8 cellular contexts compared by ENCODE assay signal in genomic region chr2:199911052-199911876, GRCh38. TPM values are rescaled to one million over a fixed set of nuclear protein-coding genes. Genes with fewer than 3 reads are reported as not detected.
DNase-seq lines count a peak whose midpoint lies in the region; ATAC-seq and TF ChIP-seq lines count a peak whose summit lies in the region.

C2orf69 (plus strand) TSS chr2:199911293; CDS start chr2:199911439, 146 bp downstream.

- peaks cover 0 to 7% (median 0%) of the 10 kb centered on the region in 3 donors for H3K36me3 ChIP-seq in Peyer's patch
- peaks cover 0 to 5% (median 3%) of the 10 kb centered on the region in 4 donors for H3K36me3 ChIP-seq in esophagus muscularis mucosa
- no peaks in the 10 kb centered on the region for H3K36me3 ChIP-seq in muscle layer of duodenum (ENCODE audit: control insufficient read depth in 1 of 2, insufficient read depth in 2 of 2, low read length in 2 of 2)

- TF ChIP-seq POLR2A in Peyer's patch (IDR thresholded peaks at IDR 0.05) (peak; percentile 77 to 86), esophagus muscularis mucosa (IDR thresholded peaks at IDR 0.05; ENCODE audit: low read depth) (peak; percentile 73)

- peak; percentile 99 for DNase-seq in DMS53 (lab: John Stamatoyannopoulos, UW)
- DNase-seq in KG1 (lab: John Stamatoyannopoulos, UW), result peak; percentile 94
- DNase-seq in Peyer's patch, result peak; percentile 97 to 98 (median 98)
- DNase-seq in activated T-cell treated with anti-CD3 and anti-CD28 coated beads, Interleukin-2, amount 50 U/mL, for 48 hours, result peak; percentile 94 to 97
- DNase-seq in esophagus muscularis mucosa (ENCODE audit: extremely low spot score), result peak; percentile 99
- peak; percentile 85 to 86 for DNase-seq in stimulated activated CD8-positive, alpha-beta memory T cell treated with anti-CD3 and anti-CD28 coated beads, Interleukin-7, amount 100 ng/mL, for 4 hours (ENCODE audit: low read depth in 2 of 2)

- H3K4me3 ChIP-seq in Peyer's patch (peak within 1 kb of the TSS; percentile 66 to 84 (median 79)), esophagus muscularis mucosa (peak within 1 kb of the TSS; percentile 69 to 94 (median 82)), muscle layer of duodenum (ENCODE audit: low read depth in 1 of 2, low read length in 2 of 2) (peak within 1 kb of the TSS; percentile 89 to 99)

- peak; percentile 92 for ATAC-seq in GM21723 (IDR thresholded peaks at IDR 0.05; ENCODE audit: unreplicated experiment)

- H3K27ac ChIP-seq in Peyer's patch (peak within 1 kb of the TSS; percentile 88 to 96 (median 96)), esophagus muscularis mucosa (replicated peaks in 1 of 4) (peak within 1 kb of the TSS; percentile 94 to 98 (median 97)), muscle layer of duodenum (ENCODE audit: low read length) (peak within 1 kb of the TSS; percentile 92)

- no peak for TF ChIP-seq CTCF in Peyer's patch (IDR thresholded peaks at IDR 0.05)
- no peak for TF ChIP-seq CTCF in esophagus muscularis mucosa (IDR thresholded peaks at IDR 0.05)

- H3K4me1 ChIP-seq in Peyer's patch (peaks cover 0 to 17% (median 3%) of the 10 kb centered on the region in 4 donors), esophagus muscularis mucosa (peaks cover 18 to 35% (median 30%) of the 10 kb centered on the region in 4 donors), muscle layer of duodenum (ENCODE audit: control insufficient read depth in 1 of 2, insufficient read depth in 2 of 2, low read length in 2 of 2) (peaks cover 13 to 19% of the 10 kb centered on the region in 2 donors)

- H3K27me3 ChIP-seq in Peyer's patch (no peaks in the 10 kb centered on the region), esophagus muscularis mucosa (no peaks in the 10 kb centered on the region), muscle layer of duodenum (ENCODE audit: low read depth, low read length) (no peaks in the 10 kb centered on the region)

- no peak for TF ChIP-seq EP300 in esophagus muscularis mucosa (IDR thresholded peaks at IDR 0.05)

- WGBS in esophagus muscularis mucosa, result 1% methylated on average over 39 of the region's 85 CpGs

- H3K9me3 ChIP-seq in Peyer's patch (no peaks in the 10 kb centered on the region), esophagus muscularis mucosa (no peaks in the 10 kb centered on the region), muscle layer of duodenum (ENCODE audit: control insufficient read depth in 1 of 2, low read length in 2 of 2) (no peaks in the 10 kb centered on the region)

- intact Hi-C loops in esophagus muscularis mucosa (cut with DNase I), result no loop called here

RNA-seq across cellular contexts. Expression of gene C2orf69, which starts in this region (rescaled TPM):
- total RNA-seq in Peyer's patch, result 10 to 100 TPM in 1 of 4 donors, 1 to 10 TPM in 3; 8.5 to 12.3 (median 9.0) TPM
- 10 to 100 TPM; 10.4 to 15.0 (median 12.0) TPM for total RNA-seq in esophagus muscularis mucosa

Comparison
In these comparisons a context has a peak if more than half of its experiments do, and no peak if none do; other contexts are left out.
1. Peak in every context shown above with its lines: DNase-seq, ATAC-seq, H3K4me3 ChIP-seq and H3K27ac ChIP-seq.